Comparison of ENCODE assay signal across 12 cellular contexts in the genomic region with DNA sequence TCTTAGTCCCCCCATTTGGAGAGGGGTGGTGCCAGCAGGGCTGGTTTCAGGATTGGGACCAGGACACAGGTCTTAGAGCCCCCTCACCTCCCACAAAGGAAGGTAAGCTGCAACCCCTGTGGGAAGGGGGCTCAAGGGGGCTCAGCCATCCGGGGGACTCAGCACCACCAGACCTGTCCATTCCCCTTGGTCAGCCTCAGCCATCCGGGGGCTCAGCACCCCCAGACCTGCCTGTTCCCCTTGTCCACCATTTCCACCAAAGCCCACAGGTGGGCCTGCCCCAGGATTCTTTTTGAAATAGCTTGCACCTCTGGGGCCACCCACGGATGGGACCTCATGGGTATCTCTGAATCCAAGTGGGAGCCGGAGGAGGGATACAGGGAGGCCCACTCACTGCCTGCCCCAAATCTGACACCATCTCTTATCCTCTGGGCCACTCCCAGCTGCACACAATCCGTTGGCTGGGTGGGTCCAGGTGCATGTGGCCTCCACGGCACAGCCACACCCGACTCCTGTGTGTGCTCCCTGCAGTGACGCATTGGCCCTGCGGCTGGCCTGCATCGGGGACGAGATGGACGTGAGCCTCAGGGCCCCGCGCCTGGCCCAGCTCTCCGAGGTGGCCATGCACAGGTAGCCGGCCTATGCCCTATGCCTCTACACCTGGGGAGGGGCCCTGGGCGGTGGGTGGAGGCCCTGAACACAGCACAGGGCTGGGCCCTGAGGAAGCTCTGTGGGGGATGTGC. TPM values are rescaled to one million over a fixed set of nuclear protein-coding genes. Genes with fewer than 3 reads are reported as not detected.
A peak's percentile ranks its signal among the peaks of the same experiment; 100 is the strongest.
DNase-seq lines count a peak whose midpoint lies in the region; ATAC-seq and TF ChIP-seq lines count a peak whose summit lies in the region.
"Had no signal": no experiment of that assay in that cellular context is flagged by ENCODE, and none has a peak within 500 bp of the region (broad histone marks: within the 10 kb centered on the region; RNA-seq: fewer than 3 reads in every experiment).

No MANE protein-coding gene starts in this region.

- no peaks in the 10 kb centered on the region for H3K9me3 ChIP-seq in BLaER1
- H3K9me3 ChIP-seq in Peyer's patch: no peaks in the 10 kb centered on the region
- H3K9me3 ChIP-seq in gastrocnemius medialis: no peaks in the 10 kb centered on the region

- ATAC-seq in GM18519 (IDR thresholded peaks at IDR 0.05; ENCODE audit: low FRiP score, unreplicated experiment) (no peak), gastrocnemius medialis (no peak)

- in situ Hi-C loops in gastrocnemius medialis (cut with MboI; ENCODE audit: low sequenced_read_pairs in 4 of 4): no loop called here

- intact Hi-C loops in gastrocnemius medialis (cut with DNase I; ENCODE audit: low total_unique reads): no loop called here

- H3K9ac ChIP-seq in BLaER1: peak overlapping the region; percentile 77

- peak overlapping the region; percentile 94 for H3K27ac ChIP-seq in BLaER1
- H3K27ac ChIP-seq in Peyer's patch: peak overlapping the region in 3 of 4 donors; percentile 50 to 71 (median 52)
- H3K27ac ChIP-seq in gastrocnemius medialis: no peak overlapping the region

- peak overlapping the region; percentile 56 for H3K4me3 ChIP-seq in BLaER1
- peak overlapping the region in 2 of 4 donors; percentile 19 to 27 for H3K4me3 ChIP-seq in Peyer's patch
- H3K4me3 ChIP-seq in gastrocnemius medialis: no peak overlapping the region

- H3K36me3 ChIP-seq in BLaER1 (peaks cover 18% of the 10 kb centered on the region), Peyer's patch (peaks cover 0 to 15% (median 0%) of the 10 kb centered on the region in 3 donors), gastrocnemius medialis (peaks cover 0 to 2% of the 10 kb centered on the region in 2 donors)

- H3K27me3 ChIP-seq in BLaER1 (no peaks in the 10 kb centered on the region), Peyer's patch (no peaks in the 10 kb centered on the region), gastrocnemius medialis (no peaks in the 10 kb centered on the region)

- TF ChIP-seq POLR2A in Peyer's patch (IDR thresholded peaks at IDR 0.05): peak; percentile 50
- no peak for TF ChIP-seq POLR2A in gastrocnemius medialis (IDR thresholded peaks at IDR 0.05)

- no peak for TF ChIP-seq CTCF in Peyer's patch (IDR thresholded peaks at IDR 0.05)
- no peak for TF ChIP-seq CTCF in gastrocnemius medialis (IDR thresholded peaks at IDR 0.05 in 4 of 5, conservative IDR thresholded peaks at IDR 0.05 in 1 of 5)

- H4K20me1 ChIP-seq in BLaER1: 0 out of 2 replicates have a peak, but pooled peaks cover 4% of the 10 kb centered on the region

- peak overlapping the region; percentile 99 for H3K4me2 ChIP-seq in BLaER1

- peaks cover 92% of the 10 kb centered on the region for H3K4me1 ChIP-seq in BLaER1
- H3K4me1 ChIP-seq in Peyer's patch: peaks cover 9 to 46% (median 14%) of the 10 kb centered on the region in 4 donors
- no peaks in the 10 kb centered on the region for H3K4me1 ChIP-seq in gastrocnemius medialis

- DNase-seq in Peyer's patch: peak in 2 of 3 donors; percentile 84 to 85
- DNase-seq in kidney tubule cell (ENCODE audit: low spot score): peak; percentile 41
- no peak for DNase-seq in SKM-1 treated with dmso at 0.1 percent for 144 hours (lab: John Stamatoyannopoulos, UW; ENCODE audit: unreplicated experiment)
- no peak for DNase-seq in gastrocnemius medialis
- DNase-seq: activated CD4-positive, alpha-beta memory T cell treated with anti-CD3 and anti-CD28 coated beads, Interleukin-2, amount 10 ng/mL, durations not matched to agents 7 days and 5 days; activated naive CD4-positive, alpha-beta T cell treated with anti-CD3 and anti-CD28 coated beads, Interleukin-2, amount 50 U/mL, for 16 hours; KG1; NCI-H2081; nephron progenitor cell had no signal

RNA-seq across cellular contexts. Expression of a gene that starts 15.9 kb away (rescaled TPM):
- total RNA-seq in Peyer's patch (10 to 100 TPM in 3 of 4 donors, 1 to 10 TPM in 1; 9.1 to 28.5 (median 15.1) TPM), gastrocnemius medialis (10 to 100 TPM; 18.2 to 33.7 (median 31.1) TPM)

RNA-seq across cellular contexts. Expression of a gene that starts 16.8 kb away (rescaled TPM):
- 10 to 100 TPM in 2 of 4 donors, 1 to 10 TPM in 1, not detected in 1; 7.4 to 16.5 (median 15.6) TPM for total RNA-seq in Peyer's patch
- not detected for total RNA-seq in gastrocnemius medialis
- total RNA-seq: chondrocyte had no signal

RNA-seq across cellular contexts. Expression of a gene that starts 24.0 kb away (rescaled TPM):
- total RNA-seq in Peyer's patch: 100 to 1,000 TPM; 220 to 304 (median 270) TPM
- 100 to 1,000 TPM; 101 to 174 (median 113) TPM for total RNA-seq in gastrocnemius medialis

RNA-seq across cellular contexts. Expression of a gene that starts 38.1 kb away (rescaled TPM):
- total RNA-seq in Peyer's patch: 1 to 10 TPM; 1.7 to 5.0 (median 3.5) TPM
- total RNA-seq in gastrocnemius medialis: 1 to 10 TPM; 1.3 to 2.0 (median 1.8) TPM

RNA-seq across cellular contexts. Expression of a gene that starts 59.6 kb away (rescaled TPM):
- total RNA-seq in Peyer's patch (10 to 100 TPM; 34.7 to 77.8 (median 58.2) TPM), gastrocnemius medialis (10 to 100 TPM; 13.7 to 41.8 (median 19.6) TPM)

Comparison
In these comparisons a context has a peak if more than half of its experiments do, and no peak if none do; other contexts are left out.
1. H3K27ac ChIP-seq: peak in BLaER1 (single experiment) and Peyer's patch (3 of 4); none in gastrocnemius medialis (0 of 4).
2. DNase-seq: peak in Peyer's patch (2 of 3) and kidney tubule cell (single experiment); none in SKM-1 treated with dmso at 0.1 percent for 144 hours (single experiment) and gastrocnemius medialis (0 of 2).
3. POLR2A ChIP-seq: peak in Peyer's patch (2 of 2); none in gastrocnemius medialis (0 of 2).